Comparison of ENCODE assay signal across 17 cellular contexts in the genomic region with DNA sequence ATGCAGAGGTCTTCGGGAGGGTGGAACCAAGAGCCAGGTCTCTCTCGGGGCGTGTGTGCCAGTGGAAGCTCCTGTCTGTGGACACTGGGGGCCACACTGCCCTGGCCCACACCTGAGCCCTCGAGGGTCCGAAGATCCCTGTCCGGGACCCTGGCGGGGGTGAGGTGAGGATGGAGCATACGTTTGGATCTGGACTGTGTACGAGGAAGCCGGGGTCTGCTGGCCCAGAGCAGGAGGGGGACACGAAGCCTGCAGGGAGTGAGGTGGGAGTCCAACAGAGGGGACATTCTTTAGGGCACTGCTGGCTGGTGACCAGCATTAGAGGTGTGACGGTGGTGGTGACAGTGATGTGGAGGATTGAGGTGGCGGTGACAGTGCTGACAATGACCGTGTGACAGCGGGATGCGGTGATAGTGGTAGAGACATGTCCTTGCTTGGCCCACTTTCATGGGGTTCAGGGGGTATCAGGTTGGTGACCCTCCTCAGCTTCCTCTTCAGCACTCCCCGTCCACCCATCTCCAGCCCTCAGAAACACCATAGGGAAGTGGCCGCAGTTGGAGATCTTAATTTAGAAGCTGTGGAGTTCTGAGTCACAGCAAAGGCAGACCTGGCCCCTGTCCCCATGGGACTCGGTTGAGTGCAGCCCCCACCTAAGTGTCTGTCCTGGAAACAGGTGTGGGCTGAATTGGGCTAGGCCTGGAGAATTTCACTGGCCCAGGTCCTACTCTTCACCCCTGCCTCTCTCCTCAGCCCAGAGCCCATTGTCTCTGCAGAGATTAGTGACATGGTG.
DNase-seq lines count a peak whose midpoint lies in the region; ATAC-seq and TF ChIP-seq lines count a peak whose summit lies in the region.
"Had no signal": no experiment of that assay in that cellular context is flagged by ENCODE, and none has a peak within 500 bp of the region (broad histone marks: within the 10 kb centered on the region; RNA-seq: fewer than 3 reads in every experiment).

No MANE protein-coding gene starts in this region.

- H3K4me1 Mint-ChIP-seq in central memory CD8-positive, alpha-beta T cell = no peaks in the 10 kb centered on the region
- peaks cover 21% of the 10 kb centered on the region for H3K4me1 Mint-ChIP-seq in neural progenitor cell

- H3K36me3 Mint-ChIP-seq in central memory CD8-positive, alpha-beta T cell (ENCODE audit: insufficient read depth) = no peaks in the 10 kb centered on the region
- no peaks in the 10 kb centered on the region for H3K36me3 Mint-ChIP-seq in neural progenitor cell

- H3K4me3 ChIP-seq in neural progenitor cell (no peak overlapping the region), upper lobe of right lung (no peak overlapping the region)

- no peak overlapping the region for H2AFZ ChIP-seq in neural progenitor cell (replicated peaks)

- intact Hi-C loops in left cardiac atrium (cut with DNase I) (no loop called here), cardiac septum (cut with DNase I) (loop anchor here (10.0 kb wide), 1 partner anchor 439 kb away; a partner anchor contains a TSS), upper lobe of right lung (cut with DNase I) (no loop called here)

- H3K27ac Mint-ChIP-seq in central memory CD8-positive, alpha-beta T cell (ENCODE audit: low read depth) = peak overlapping the region; percentile 29
- H3K27ac Mint-ChIP-seq in neural progenitor cell = peak overlapping the region; percentile 70

- peaks cover 49% of the 10 kb centered on the region for H3K27me3 Mint-ChIP-seq in central memory CD8-positive, alpha-beta T cell
- H3K27me3 Mint-ChIP-seq in neural progenitor cell (ENCODE audit: insufficient read depth, low read depth) = peaks cover 9% of the 10 kb centered on the region

- H3K9ac ChIP-seq in neural progenitor cell = no peak overlapping the region

- ATAC-seq in left cardiac atrium = peak; percentile 45 to 47
- no peak for ATAC-seq in central memory CD8-positive, alpha-beta T cell (replicated peaks; ENCODE audit: extremely low read depth, poor library complexity, severe bottlenecking)
- ATAC-seq in upper lobe of right lung = no peak
- ATAC-seq in HG03378 (IDR thresholded peaks at IDR 0.05; ENCODE audit: unreplicated experiment) = no peak

- no peaks in the 10 kb centered on the region for H3K36me3 ChIP-seq in neural progenitor cell
- H3K36me3 ChIP-seq in upper lobe of right lung = no peaks in the 10 kb centered on the region

- H3K27me3 ChIP-seq in neural progenitor cell (no peaks in the 10 kb centered on the region), upper lobe of right lung (no peaks in the 10 kb centered on the region)

- H3K79me2 ChIP-seq in neural progenitor cell (ENCODE audit: low read depth) = no peaks in the 10 kb centered on the region

- DNase-seq in left cardiac atrium (no peak), cardiac septum (ENCODE audit: low spot score) (no peak), neural progenitor cell (ENCODE audit: low spot score) (no peak), upper lobe of right lung (peak; percentile 43)
- no peak for DNase-seq in central memory CD8-positive, alpha-beta T cell (ENCODE audit: low spot score in 2 of 2)
- DNase-seq in effector CD4-positive, alpha-beta T cell = no peak
- DNase-seq: C1 segment of cervical spinal cord; DND-41; H7; MV-4-11; NCI-H1417 treated with DMSO at 0.1 percent for 48 hours; NCI-H1930; NCI-H2171; NCI-H446; NK-92 treated with Interleukin-12 subunit alpha and Interleukin-12 subunit beta, amount 100 ng/mL, for 24 hours had no signal

- no peak overlapping the region for H3K4me3 Mint-ChIP-seq in central memory CD8-positive, alpha-beta T cell
- no peak overlapping the region for H3K4me3 Mint-ChIP-seq in neural progenitor cell

- H4K20me1 ChIP-seq in neural progenitor cell (ENCODE audit: low read depth) = no peaks in the 10 kb centered on the region

- H3K4me2 ChIP-seq in neural progenitor cell = no peak overlapping the region

- H3F3A ChIP-seq in neural progenitor cell (ENCODE audit: low read depth) = no peaks in the 10 kb centered on the region

- TF ChIP-seq CTCF in neural progenitor cell (IDR thresholded peaks at IDR 0.05) = no peak
- no peak for TF ChIP-seq CTCF in upper lobe of right lung (IDR thresholded peaks at IDR 0.05)

- H3K9me3 Mint-ChIP-seq in central memory CD8-positive, alpha-beta T cell = no peaks in the 10 kb centered on the region
- no peaks in the 10 kb centered on the region for H3K9me3 Mint-ChIP-seq in neural progenitor cell

- no peaks in the 10 kb centered on the region for H3K9me3 ChIP-seq in neural progenitor cell (ENCODE audit: low read depth)
- H3K9me3 ChIP-seq in upper lobe of right lung = no peaks in the 10 kb centered on the region

- H3K27ac ChIP-seq in neural progenitor cell = no peak overlapping the region
- no peak overlapping the region for H3K27ac ChIP-seq in upper lobe of right lung
- H3K27ac ChIP-seq: HL-60 had no signal

- H3K4me1 ChIP-seq in neural progenitor cell (peaks cover 11% of the 10 kb centered on the region), upper lobe of right lung (no peaks in the 10 kb centered on the region)

Comparison
In these comparisons a context has a peak if more than half of its experiments do, and no peak if none do; other contexts are left out.
1. ATAC-seq: peak in left cardiac atrium (2 of 2); none in central memory CD8-positive, alpha-beta T cell (single experiment), upper lobe of right lung (single experiment) and HG03378 (single experiment).